Comparison of ENCODE assay signal across 9 cellular contexts in genomic region chr4:38753021-38753806, GRCh38. TPM values are rescaled to one million over a fixed set of nuclear protein-coding genes. Genes with fewer than 3 reads are reported as not detected.
A peak's percentile ranks its signal among the peaks of the same experiment; 100 is the strongest.
DNase-seq lines count a peak whose midpoint lies in the region; TF ChIP-seq lines count a peak whose summit lies in the region.
"Had no signal": no experiment of that assay in that cellular context is flagged by ENCODE, and none has a peak within 500 bp of the region (broad histone marks: within the 10 kb centered on the region; RNA-seq: fewer than 3 reads in every experiment).

No MANE protein-coding gene starts in this region.

- no peaks in the 10 kb centered on the region for H3K27me3 ChIP-seq in esophagus squamous epithelium

- H3K36me3 ChIP-seq in esophagus squamous epithelium, result no peaks in the 10 kb centered on the region

- POLR2A ChIA-PET in activated CD4-positive, alpha-beta T cell treated with anti-CD3 and anti-CD28 coated beads, Interleukin-2, amount 10 ng/mL, durations not matched to agents 7 days and 5 days (lab: Charles Lee), result no interaction called here

- H3K4me1 ChIP-seq in esophagus squamous epithelium, result peaks cover 0 to 23% (median 12%) of the 10 kb centered on the region in 3 donors

- TF ChIP-seq CTCF in esophagus squamous epithelium (IDR thresholded peaks at IDR 0.05), result no peak

- peaks cover 3% of the 10 kb centered on the region for H3K4me1 Mint-ChIP-seq in activated CD4-positive, alpha-beta T cell treated with anti-CD3 and anti-CD28 coated beads, Interleukin-2, amount 10 ng/mL, durations not matched to agents 7 days and 5 days

- TF ChIP-seq POLR2A in esophagus squamous epithelium (IDR thresholded peaks at IDR 0.05), result no peak

- H3K9me3 ChIP-seq in esophagus squamous epithelium, result no peaks in the 10 kb centered on the region

- CTCF ChIA-PET in activated CD4-positive, alpha-beta T cell treated with anti-CD3 and anti-CD28 coated beads, Interleukin-2, amount 10 ng/mL, durations not matched to agents 7 days and 5 days (lab: Charles Lee), result no interaction called here

- H3K27ac ChIP-seq in esophagus squamous epithelium, result peak overlapping the region; percentile 15 to 87 (median 64)

- no peaks in the 10 kb centered on the region for H3K27me3 Mint-ChIP-seq in activated CD4-positive, alpha-beta T cell treated with anti-CD3 and anti-CD28 coated beads, Interleukin-2, amount 10 ng/mL, durations not matched to agents 7 days and 5 days
- H3K27me3 Mint-ChIP-seq: dendritic cell treated with granulocyte-macrophage colony-stimulating factor and Interleukin-4, amounts not matched to agents 40 ng/mL and 50 ng/mL, for 4 days had no signal

- H3K4me3 Mint-ChIP-seq in activated CD4-positive, alpha-beta T cell treated with anti-CD3 and anti-CD28 coated beads, Interleukin-2, amount 10 ng/mL, durations not matched to agents 7 days and 5 days, result no peak overlapping the region
- H3K4me3 Mint-ChIP-seq: dendritic cell treated with granulocyte-macrophage colony-stimulating factor and Interleukin-4, amounts not matched to agents 40 ng/mL and 50 ng/mL, for 4 days had no signal

- H3K36me3 Mint-ChIP-seq in activated CD4-positive, alpha-beta T cell treated with anti-CD3 and anti-CD28 coated beads, Interleukin-2, amount 10 ng/mL, durations not matched to agents 7 days and 5 days (ENCODE audit: low read depth), result peaks cover 6% of the 10 kb centered on the region

- H3K9me3 Mint-ChIP-seq in activated CD4-positive, alpha-beta T cell treated with anti-CD3 and anti-CD28 coated beads, Interleukin-2, amount 10 ng/mL, durations not matched to agents 7 days and 5 days, result peaks cover 9% of the 10 kb centered on the region

- intact Hi-C loops in esophagus squamous epithelium (cut with DNase I), result no loop called here

- DNase-seq in DMS114 treated with DMSO at 0.1 percent for 48 hours (lab: John Stamatoyannopoulos, UW; ENCODE audit: unreplicated experiment), result peak; percentile 15
- DNase-seq in NCI-H226, result peak; percentile 97
- DNase-seq in esophagus squamous epithelium (lab: John Stamatoyannopoulos, UW), result no peak
- DNase-seq in myocyte (ENCODE audit: low read depth), result peak; percentile 97
- no peak for DNase-seq in activated CD4-positive, alpha-beta T cell treated with anti-CD3 and anti-CD28 coated beads, Interleukin-2, amount 10 ng/mL, durations not matched to agents 7 days and 5 days
- no peak for DNase-seq in stimulated activated CD4-positive, alpha-beta T cell treated with anti-CD3 and anti-CD28 coated beads, Interleukin-4, amount 100 ng/mL, for 4 hours
- DNase-seq in stimulated activated CD4-positive, alpha-beta T cell treated with anti-CD3 and anti-CD28 coated beads, Interleukin-4, amount 100 ng/mL, for 1 hour, result no peak
- DNase-seq in activated CD4-positive, alpha-beta T cell treated with anti-CD3 and anti-CD28 coated beads, Interleukin-2, amount 50 U/mL, for 48 hours, result no peak

- peak overlapping the region in 1 of 4 donors; percentile 22 for H3K4me3 ChIP-seq in esophagus squamous epithelium

- 44 to 61% methylated on average over 15 to 19 of the region's 19 CpGs for WGBS in esophagus squamous epithelium, 2 donors

- no peak overlapping the region for H3K27ac Mint-ChIP-seq in activated CD4-positive, alpha-beta T cell treated with anti-CD3 and anti-CD28 coated beads, Interleukin-2, amount 10 ng/mL, durations not matched to agents 7 days and 5 days

RNA-seq across cellular contexts. Expression of gene TLR10, which starts 29.6 kb away (rescaled TPM):
- total RNA-seq in esophagus squamous epithelium (under 1 TPM in 3 of 4 donors, not detected in 1; 0.09 to 0.38 (median 0.38) TPM), myocyte (not detected in 2 replicates)
- polyA plus RNA-seq in myocyte (2012), result not detected
- total RNA-seq in activated CD4-positive, alpha-beta T cell treated with anti-CD3 and anti-CD28 coated beads, Interleukin-2, amount 10 ng/mL, durations not matched to agents 7 days and 5 days, result under 1 TPM in 1 of 2 experiments, not detected in 1; 0.23 TPM

RNA-seq across cellular contexts. Expression of gene TLR1, which starts 51.4 kb away (rescaled TPM):
- total RNA-seq in esophagus squamous epithelium (10 to 100 TPM in 2 of 4 donors, 1 to 10 TPM in 2; 2.5 to 11.3 (median 10.3) TPM), myocyte (1.9 and 3.2 TPM in 2 replicates)
- polyA plus RNA-seq in myocyte (2012), result 1.6 TPM
- 10 to 100 TPM; 19.5 to 21.0 TPM for total RNA-seq in activated CD4-positive, alpha-beta T cell treated with anti-CD3 and anti-CD28 coated beads, Interleukin-2, amount 10 ng/mL, durations not matched to agents 7 days and 5 days

Comparison
In these comparisons a context has a peak if more than half of its experiments do, and no peak if none do; other contexts are left out.
1. DNase-seq: peak in DMS114 treated with DMSO at 0.1 percent for 48 hours (single experiment), NCI-H226 (single experiment) and myocyte (single experiment); none in esophagus squamous epithelium (single experiment), activated CD4-positive, alpha-beta T cell treated with anti-CD3 and anti-CD28 coated beads, Interleukin-2, amount 10 ng/mL, durations not matched to agents 7 days and 5 days (single experiment), stimulated activated CD4-positive, alpha-beta T cell treated with anti-CD3 and anti-CD28 coated beads, Interleukin-4, amount 100 ng/mL, for 4 hours (0 of 2), stimulated activated CD4-positive, alpha-beta T cell treated with anti-CD3 and anti-CD28 coated beads, Interleukin-4, amount 100 ng/mL, for 1 hour (single experiment) and activated CD4-positive, alpha-beta T cell treated with anti-CD3 and anti-CD28 coated beads, Interleukin-2, amount 50 U/mL, for 48 hours (0 of 2).